In the genomic region with DNA sequence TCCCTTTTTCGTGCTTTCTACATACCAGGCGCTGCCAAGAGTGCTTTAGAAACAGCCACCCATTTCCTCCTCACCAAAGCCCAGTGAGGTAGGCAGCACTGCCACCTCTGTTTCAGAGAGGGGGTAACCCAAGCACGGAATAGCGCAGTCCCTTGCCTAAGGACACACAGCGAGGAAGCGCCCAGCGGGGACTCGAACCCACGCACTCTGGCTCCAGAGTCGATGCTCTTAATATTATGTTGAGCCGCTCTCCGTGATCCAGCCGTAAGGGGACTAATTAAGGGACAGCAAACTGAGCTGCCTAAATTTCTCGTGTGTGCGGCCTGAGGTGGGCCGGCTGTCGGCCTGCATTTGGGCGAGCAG, we compare ENCODE assay signal across 23 cellular contexts. TPM values are rescaled to one million over a fixed set of nuclear protein-coding genes. Genes with fewer than 3 reads are reported as not detected.
DNase-seq lines count a peak whose midpoint lies in the region; ATAC-seq, FAIRE-seq and TF ChIP-seq lines count a peak whose summit lies in the region.
"Had no signal": no experiment of that assay in that cellular context is flagged by ENCODE, and none has a peak within 500 bp of the region (broad histone marks: within the 10 kb centered on the region; RNA-seq: fewer than 3 reads in every experiment).

No MANE protein-coding gene starts in this region.

- no peaks in the 10 kb centered on the region for H3K36me3 Mint-ChIP-seq in immature natural killer cell
- H3K36me3 Mint-ChIP-seq: activated naive CD8-positive, alpha-beta T cell treated with anti-CD3 and anti-CD28 coated beads for 36 hours; stimulated activated memory B cell treated with anti-CD40 and anti-IgM and Interleukin-4, amounts not matched to agents 10 μg/mL and 1 μg/mL and 100 μg/mL, for 72 hours; type B pancreatic cell had no signal

- H4K91ac ChIP-seq in H1 (replicated peaks; ENCODE audit: insufficient read length, low read length), result no peak overlapping the region
- no peak overlapping the region for H4K91ac ChIP-seq in mesenchymal stem cell (ENCODE audit: low read length)

- H2AK5ac ChIP-seq in H1 (ENCODE audit: low read depth, low read length) (no peak overlapping the region), mesenchymal stem cell (ENCODE audit: low read length, severe bottlenecking) (no peak overlapping the region)

- no peaks in the 10 kb centered on the region for H3K4me1 Mint-ChIP-seq in immature natural killer cell
- H3K4me1 Mint-ChIP-seq: activated naive CD8-positive, alpha-beta T cell treated with anti-CD3 and anti-CD28 coated beads for 36 hours had no signal

- H3K9ac ChIP-seq in H1 (replicated peaks in 1 of 4; ENCODE audit: extremely low read depth in 1 of 4, low read depth in 3 of 4, low read length in 3 of 4) (no peak overlapping the region), mesenchymal stem cell (ENCODE audit: low read length) (peak overlapping the region; percentile 3)

- no peaks in the 10 kb centered on the region for H4K20me1 ChIP-seq in H1 (replicated peaks in 1 of 2; ENCODE audit: control insufficient read depth in 1 of 2, insufficient read depth in 2 of 2, low read length in 2 of 2)

- H3K18ac ChIP-seq in H1 (ENCODE audit: extremely low read depth, low read length), result no peak overlapping the region
- H3K18ac ChIP-seq in mesenchymal stem cell (ENCODE audit: low read depth in 1 of 2, low read length in 2 of 2), result peak overlapping the region in 1 of 2 experiments; percentile 18

- no peak for TF ChIP-seq CTCF in H1 (IDR thresholded peaks at IDR 0.05; ENCODE audit: control extremely low read depth in 1 of 3, insufficient read depth in 1 of 3, low read depth in 1 of 3, low read length in 3 of 3)
- no peak for TF ChIP-seq CTCF in upper lobe of left lung (IDR thresholded peaks at IDR 0.05)

- ATAC-seq in upper lobe of left lung (ENCODE audit: low FRiP score in 2 of 2) (peak; percentile 3 to 19), HG03108 (IDR thresholded peaks at IDR 0.05; ENCODE audit: unreplicated experiment) (no peak), HG02798 (IDR thresholded peaks at IDR 0.05; ENCODE audit: poor library complexity, unreplicated experiment) (no peak)
- ATAC-seq: SK-N-SH treated with all-trans-retinoic acid at 6 μM for 48 hours; stimulated activated memory B cell treated with anti-CD40 and anti-IgM and Interleukin-4, amounts not matched to agents 10 μg/mL and 1 μg/mL and 100 μg/mL, for 72 hours had no signal

- no peaks in the 10 kb centered on the region for H3K9me3 Mint-ChIP-seq in immature natural killer cell
- H3K9me3 Mint-ChIP-seq: activated naive CD8-positive, alpha-beta T cell treated with anti-CD3 and anti-CD28 coated beads for 36 hours; type B pancreatic cell had no signal

- no peaks in the 10 kb centered on the region for H3K27me3 ChIP-seq in H1 (replicated peaks in 1 of 4; ENCODE audit: control insufficient read depth in 3 of 4, extremely low read depth in 1 of 4, insufficient read depth in 3 of 4, low read length in 3 of 4)
- H3K27me3 ChIP-seq in mesenchymal stem cell (ENCODE audit: control insufficient read depth in 1 of 2, insufficient read depth in 1 of 2, low read length in 2 of 2), result peaks cover 0 to 7% of the 10 kb centered on the region in 2 experiments
- H3K27me3 ChIP-seq in upper lobe of left lung, result no peaks in the 10 kb centered on the region

- H2AFZ ChIP-seq in H1 (ENCODE audit: low read length) (no peak overlapping the region), mesenchymal stem cell (ENCODE audit: low read depth, low read length) (no peak overlapping the region)

- no peak overlapping the region for H2BK5ac ChIP-seq in H1 (ENCODE audit: low read depth, low read length)
- no peak overlapping the region for H2BK5ac ChIP-seq in mesenchymal stem cell (ENCODE audit: low read depth, low read length, poor library complexity, severe bottlenecking)

- TF ChIP-seq EP300 in H1 (IDR thresholded peaks at IDR 0.05; ENCODE audit: borderline replicate concordance in 1 of 2, low read depth in 2 of 2, low read length in 2 of 2) (no peak), upper lobe of left lung (IDR thresholded peaks at IDR 0.05) (no peak)

- FAIRE-seq in H1 (lab: Jason Lieb, UNC), result no peak
- FAIRE-seq: colon, endothelial cell of umbilical vein, frontal cortex, RCC 7860 had no signal

- H2BK15ac ChIP-seq in H1 (ENCODE audit: low read length) (no peak overlapping the region), mesenchymal stem cell (ENCODE audit: low read depth, poor library complexity, severe bottlenecking) (no peak overlapping the region)

- H3K4me1 ChIP-seq in H1 (replicated peaks in 1 of 4; ENCODE audit: control insufficient read depth in 3 of 4, insufficient read depth in 4 of 4, low read length in 3 of 4) (no peaks in the 10 kb centered on the region), mesenchymal stem cell (ENCODE audit: control insufficient read depth, insufficient read depth, low read depth, low read length) (peaks cover 3% of the 10 kb centered on the region), upper lobe of left lung (peaks cover 6 to 13% (median 10%) of the 10 kb centered on the region in 4 donors)

- H3K4me2 ChIP-seq in H1 (ENCODE audit: insufficient read depth in 1 of 2, low read depth in 2 of 2, low read length in 2 of 2), result peak overlapping the region; percentile 2 to 37; a peak in 2 of 4 replicates
- peak overlapping the region; percentile 10 for H3K4me2 ChIP-seq in mesenchymal stem cell (ENCODE audit: low read length, poor library complexity, severe bottlenecking)

- H3K79me1 ChIP-seq in H1 (ENCODE audit: low read depth, low read length), result no peaks in the 10 kb centered on the region
- no peaks in the 10 kb centered on the region for H3K79me1 ChIP-seq in mesenchymal stem cell (replicated peaks; ENCODE audit: low read length, poor library complexity, severe bottlenecking)

- TF ChIP-seq RAD21 in H1 (IDR thresholded peaks at IDR 0.05 in 1 of 2, conservative IDR thresholded peaks at IDR 0.05 in 1 of 2; ENCODE audit: low read depth in 2 of 2, low read length in 2 of 2), result peak in 1 of 2 experiments; percentile 7; a peak in 1 of 4 replicates

- H3K9me3 ChIP-seq in H1 (ENCODE audit: insufficient read depth in 2 of 2, low read depth in 1 of 2, low read length in 1 of 2), result no peaks in the 10 kb centered on the region
- H3K9me3 ChIP-seq in mesenchymal stem cell (ENCODE audit: control insufficient read depth, low read length), result no peaks in the 10 kb centered on the region
- no peaks in the 10 kb centered on the region for H3K9me3 ChIP-seq in upper lobe of left lung

- H3K36me3 ChIP-seq in H1 (ENCODE audit: control insufficient read depth in 2 of 4, insufficient read depth in 4 of 4, low read length in 3 of 4) (no peaks in the 10 kb centered on the region), mesenchymal stem cell (ENCODE audit: control insufficient read depth in 1 of 2, insufficient read depth in 2 of 2, low read depth in 1 of 2, low read length in 2 of 2) (no peaks in the 10 kb centered on the region), upper lobe of left lung (no peaks in the 10 kb centered on the region)

- H2BK120ac ChIP-seq in H1 (replicated peaks; ENCODE audit: low read depth, low read length) (no peak overlapping the region), mesenchymal stem cell (ENCODE audit: low read depth, low read length) (no peak overlapping the region)

- H3K27ac Mint-ChIP-seq in immature natural killer cell, result no peak overlapping the region
- H3K27ac Mint-ChIP-seq: activated naive CD8-positive, alpha-beta T cell treated with anti-CD3 and anti-CD28 coated beads for 36 hours; stimulated activated memory B cell treated with anti-CD40 and anti-IgM and Interleukin-4, amounts not matched to agents 10 μg/mL and 1 μg/mL and 100 μg/mL, for 72 hours; type B pancreatic cell had no signal

- peak; percentile 2 for DNase-seq in activated CD8-positive, alpha-beta memory T cell treated with anti-CD3 and anti-CD28 coated beads, Interleukin-2, amount 50 U/mL, for 48 hours
- DNase-seq in activated CD8-positive, alpha-beta memory T cell treated with anti-CD3 and anti-CD28 coated beads for 24 hours, result no peak
- DNase-seq in H1 (ENCODE audit: low read depth in 1 of 2, low spot score in 2 of 2) (no peak), mesenchymal stem cell (no peak), upper lobe of left lung (no peak), immature natural killer cell (no peak)
- DNase-seq: activated naive CD8-positive, alpha-beta T cell treated with anti-CD3 and anti-CD28 coated beads for 36 hours; Calu3; EL; NCI-H1694; NCI-H774 had no signal

- H2BK12ac ChIP-seq in H1 (ENCODE audit: low read depth, low read length), result no peak overlapping the region
- H2BK12ac ChIP-seq in mesenchymal stem cell (ENCODE audit: low read length in 2 of 2), result no peak overlapping the region

- CTCF ChIA-PET in H1 (lab: Charles Lee; ENCODE audit: partially characterized antibody), result interaction anchor here (2.1 to 2.3 kb wide), 2 partner anchors 10 to 367 kb away, joined by 6 to 12 read pairs; no protein-coding TSS in a partner anchor

- H3K27ac ChIP-seq in H1 (ENCODE audit: low read depth, low read length), result no peak overlapping the region
- H3K27ac ChIP-seq in mesenchymal stem cell (ENCODE audit: low read length, poor library complexity, severe bottlenecking), result no peak overlapping the region
- H3K27ac ChIP-seq in upper lobe of left lung, result peak overlapping the region; percentile 52 to 83 (median 63)
- H3K27ac ChIP-seq: 22Rv1 had no signal

- TF ChIP-seq POLR2A in H1 (IDR thresholded peaks at IDR 0.05; ENCODE audit: control extremely low read depth in 1 of 2, low read depth in 2 of 2, low read length in 2 of 2), result no peak
- TF ChIP-seq POLR2A in upper lobe of left lung (IDR thresholded peaks at IDR 0.05), result no peak

- H3K23ac ChIP-seq in H1 (ENCODE audit: insufficient read length) (no peak overlapping the region), mesenchymal stem cell (ENCODE audit: low read length in 2 of 2) (no peak overlapping the region)

- H2BK20ac ChIP-seq in H1 (ENCODE audit: low read length), result no peak overlapping the region

- H3K4me3 ChIP-seq in H1 (ENCODE audit: extremely low read depth in 1 of 4, insufficient read depth in 2 of 4, low read depth in 3 of 4, low read length in 4 of 4) (peak overlapping the region in 2 of 4 experiments; percentile 15 to 40; a peak in 3 of 8 replicates), mesenchymal stem cell (ENCODE audit: insufficient read depth in 1 of 2, low read depth in 1 of 2, low read length in 2 of 2) (peak overlapping the region; percentile 32 to 42), upper lobe of left lung (peak overlapping the region in 3 of 4 donors; percentile 30 to 44 (median 39))

- WGBS in H1 (ENCODE audit: extremely low coverage in 1 of 2, insufficient coverage in 1 of 2, insufficient read length in 1 of 2, insufficient replicate concordance in 2 of 2, low coverage in 1 of 2, low lambda C conversion rate in 2 of 2, missing lambda C conversion rate in 1 of 2), 2 experiments, result 80% methylated on average over 17 of the region's 18 CpGs; no CpG with 5 or more reads in 1 of the 2 experiments
- WGBS in mesenchymal stem cell, result 66% methylated on average over 18 of the region's 18 CpGs
- 83 to 91% methylated on average over 13 to 18 of the region's 18 CpGs for whole genome bisulfite sequencing in upper lobe of left lung, 2 donors

- no peaks in the 10 kb centered on the region for H3K79me2 ChIP-seq in H1 (ENCODE audit: control insufficient read depth in 1 of 2, insufficient read depth in 2 of 2, low read length in 2 of 2)

- no peak overlapping the region for H3K4ac ChIP-seq in H1 (replicated peaks; ENCODE audit: insufficient read length, low read depth, low read length)
- H3K4ac ChIP-seq in mesenchymal stem cell (ENCODE audit: low read depth in 1 of 2, low read length in 2 of 2), result no peak overlapping the region

- H3K4me3 Mint-ChIP-seq in immature natural killer cell, result no peak overlapping the region
- H3K4me3 Mint-ChIP-seq: activated naive CD8-positive, alpha-beta T cell treated with anti-CD3 and anti-CD28 coated beads for 36 hours; stimulated activated memory B cell treated with anti-CD40 and anti-IgM and Interleukin-4, amounts not matched to agents 10 μg/mL and 1 μg/mL and 100 μg/mL, for 72 hours; type B pancreatic cell had no signal

- no peak overlapping the region for H4K5ac ChIP-seq in H1 (ENCODE audit: insufficient read length, low read depth, low read length)

- H3K56ac ChIP-seq in H1 (replicated peaks; ENCODE audit: insufficient read length, low read depth, low read length), result no peak overlapping the region

- H4K8ac ChIP-seq in H1 (ENCODE audit: extremely low read depth, insufficient read depth, low read length), result no peak overlapping the region
- no peak overlapping the region for H4K8ac ChIP-seq in mesenchymal stem cell (ENCODE audit: low read length)

- H3K23me2 ChIP-seq in H1 (ENCODE audit: low read depth, low read length), result no peaks in the 10 kb centered on the region

- POLR2A ChIA-PET in H1 (lab: Charles Lee; ENCODE audit: partially characterized antibody), result no interaction called here

- no peak overlapping the region for H3K14ac ChIP-seq in H1 (ENCODE audit: insufficient read length)
- no peak overlapping the region for H3K14ac ChIP-seq in mesenchymal stem cell (ENCODE audit: low read length in 2 of 2)

- peaks cover 0 to 10% (median 2%) of the 10 kb centered on the region in 3 donors for H3K27me3 Mint-ChIP-seq in immature natural killer cell (ENCODE audit: low read depth in 3 of 3)

RNA-seq across cellular contexts. Expression of gene CES1, which starts 0.5 kb away (rescaled TPM):
- total RNA-seq in H1 (2021; fragmentation: NEBNext Ultra II Directional; extraction: Animal tissue kit (Norgen Biotek cat#: 25700)), result 0.52 and 1.2 TPM in 2 replicates
- 0.80 and 0.91 TPM in 2 replicates for polyA plus RNA-seq in H1 (2011; rRNA removed)
- polyA plus RNA-seq in H1 (2011; cell fraction: cytosol; rRNA removed), result 1.1 TPM
- polyA plus RNA-seq in H1 (2011; cell fraction: nucleus; rRNA removed), result 1.0 TPM
- polyA plus RNA-seq in H1 (2012, experiment 1 of 2), result 1.9 to 2.6 TPM (median 2.4 TPM) in 4 replicates
- polyA plus RNA-seq in H1 (2012, experiment 2 of 2), result 2.3 TPM
- 2.4 TPM for polyA plus RNA-seq in H1 (2013, experiment 1 of 2)
- polyA plus RNA-seq in H1 (2013, experiment 2 of 2), result 3.1 TPM
- 0.88 and 0.93 TPM in 2 replicates for polyA minus RNA-seq in H1 (2011; rRNA and poly(A)+ RNA removed)
- polyA minus RNA-seq in H1 (2011; cell fraction: cytosol; rRNA and poly(A)+ RNA removed), result not detected
- polyA minus RNA-seq in H1 (2011; cell fraction: nucleus; rRNA and poly(A)+ RNA removed), result not detected
- 7.0 TPM for polyA plus RNA-seq in mesenchymal stem cell (2013, experiment 1 of 2)
- polyA plus RNA-seq in mesenchymal stem cell (2013, experiment 2 of 2), result 6.7 TPM
- total RNA-seq in upper lobe of left lung, result 100 to 1,000 TPM; 110 to 224 (median 187) TPM
- 1 to 10 TPM in 2 of 3 donors, under 1 TPM in 1; 0.61 to 8.1 (median 1.9) TPM for polyA plus RNA-seq in immature natural killer cell
- total RNA-seq: activated naive CD8-positive, alpha-beta T cell treated with anti-CD3 and anti-CD28 coated beads for 36 hours; endothelial cell of umbilical vein had no signal
- polyA plus RNA-seq: endothelial cell of umbilical vein had no signal

RNA-seq across cellular contexts. Expression of gene CES5A, which starts 42.8 kb away (rescaled TPM):
- not detected in 2 replicates for total RNA-seq in H1 (2021; fragmentation: NEBNext Ultra II Directional; extraction: Animal tissue kit (Norgen Biotek cat#: 25700))
- polyA plus RNA-seq in H1 (2011; rRNA removed) (0.05 TPM in 1 of 2 replicates, not detected in the other), immature natural killer cell (not detected)
- polyA plus RNA-seq in H1 (2011; cell fraction: cytosol; rRNA removed), result not detected
- not detected for polyA plus RNA-seq in H1 (2011; cell fraction: nucleus; rRNA removed)
- not detected in 4 replicates for polyA plus RNA-seq in H1 (2012, experiment 1 of 2)
- polyA plus RNA-seq in H1 (2012, experiment 2 of 2), result not detected
- 0.02 TPM for polyA plus RNA-seq in H1 (2013, experiment 1 of 2)
- polyA plus RNA-seq in H1 (2013, experiment 2 of 2), result not detected
- polyA minus RNA-seq in H1 (2011; rRNA and poly(A)+ RNA removed), result not detected in 2 replicates
- not detected for polyA minus RNA-seq in H1 (2011; cell fraction: cytosol; rRNA and poly(A)+ RNA removed)
- not detected for polyA minus RNA-seq in H1 (2011; cell fraction: nucleus; rRNA and poly(A)+ RNA removed)
- not detected for polyA plus RNA-seq in mesenchymal stem cell (2013, experiment 1 of 2)
- polyA plus RNA-seq in mesenchymal stem cell (2013, experiment 2 of 2), result not detected
- total RNA-seq in upper lobe of left lung, result not detected
- total RNA-seq: activated naive CD8-positive, alpha-beta T cell treated with anti-CD3 and anti-CD28 coated beads for 36 hours; Calu3; endothelial cell of umbilical vein; omental fat pad had no signal
- polyA plus RNA-seq: BJ, endothelial cell of umbilical vein had no signal

Comparison
In these comparisons a context has a peak if more than half of its experiments do, and no peak if none do; other contexts are left out.
1. H3K27ac ChIP-seq: peak in upper lobe of left lung (4 of 4); none in H1 (single experiment) and mesenchymal stem cell (single experiment).
2. ATAC-seq: peak in upper lobe of left lung (2 of 2); none in HG03108 (single experiment) and HG02798 (single experiment).
3. RNA of gene CES1, which starts 0.5 kb away (total RNA-seq): 110 to 224 TPM in upper lobe of left lung; 0.52 to 1.2 TPM in H1; every median in the first group is over 10 times any median in the second.